In the genomic region with DNA sequence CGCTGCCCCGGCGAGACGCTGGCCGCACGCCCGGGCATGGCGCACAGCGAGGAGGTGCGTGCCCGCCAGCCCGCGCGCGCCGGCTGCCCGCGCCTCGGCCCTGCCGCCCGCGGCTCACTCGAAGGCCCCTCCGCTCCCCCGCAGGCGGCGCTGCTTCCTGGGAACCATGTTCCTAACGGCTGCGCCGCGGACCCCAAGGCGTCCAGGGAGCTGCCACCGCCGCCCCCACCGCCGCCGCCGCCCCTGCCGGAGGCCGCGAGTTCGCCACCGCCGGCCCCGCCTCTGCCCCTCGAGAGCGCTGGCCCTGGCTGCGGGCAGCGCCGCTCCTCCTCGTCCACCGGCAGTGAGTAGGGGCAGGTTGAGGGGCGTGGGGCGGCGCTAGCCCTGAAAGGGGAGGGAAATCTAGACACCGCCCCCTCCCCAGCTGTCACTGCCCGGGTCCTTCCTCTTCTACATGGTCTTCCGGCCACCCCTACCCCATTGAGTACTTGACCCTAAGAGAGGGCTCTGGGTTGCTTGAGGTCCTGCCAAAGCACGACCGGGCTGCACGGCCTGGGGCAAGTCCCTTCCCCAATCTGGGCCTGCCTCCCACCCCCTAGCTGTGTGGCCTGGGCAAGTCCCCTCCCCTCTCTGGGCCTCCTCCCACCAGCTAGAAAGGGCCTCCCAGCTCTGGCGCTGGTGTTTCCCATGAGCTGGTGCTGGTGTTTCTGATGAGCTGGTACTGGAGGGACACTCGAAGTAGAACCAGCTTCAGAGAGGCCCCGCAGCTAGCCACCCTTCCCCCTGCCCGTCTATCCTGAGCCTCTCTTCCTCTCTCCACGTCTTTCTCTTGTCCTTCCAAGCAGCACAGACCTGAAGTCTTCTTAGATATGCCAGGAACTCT, we compare ENCODE assay signal across 1 cellular context.
TF ChIP-seq lines count a peak whose summit lies in the region.

No MANE protein-coding gene starts in this region.

TF ChIP-seq in HepG2, 621 proteins besides CTCF, POLR2A, EP300 and RAD21 (continued from another document and continues in another):
- TF ChIP-seq, protein P1, sequence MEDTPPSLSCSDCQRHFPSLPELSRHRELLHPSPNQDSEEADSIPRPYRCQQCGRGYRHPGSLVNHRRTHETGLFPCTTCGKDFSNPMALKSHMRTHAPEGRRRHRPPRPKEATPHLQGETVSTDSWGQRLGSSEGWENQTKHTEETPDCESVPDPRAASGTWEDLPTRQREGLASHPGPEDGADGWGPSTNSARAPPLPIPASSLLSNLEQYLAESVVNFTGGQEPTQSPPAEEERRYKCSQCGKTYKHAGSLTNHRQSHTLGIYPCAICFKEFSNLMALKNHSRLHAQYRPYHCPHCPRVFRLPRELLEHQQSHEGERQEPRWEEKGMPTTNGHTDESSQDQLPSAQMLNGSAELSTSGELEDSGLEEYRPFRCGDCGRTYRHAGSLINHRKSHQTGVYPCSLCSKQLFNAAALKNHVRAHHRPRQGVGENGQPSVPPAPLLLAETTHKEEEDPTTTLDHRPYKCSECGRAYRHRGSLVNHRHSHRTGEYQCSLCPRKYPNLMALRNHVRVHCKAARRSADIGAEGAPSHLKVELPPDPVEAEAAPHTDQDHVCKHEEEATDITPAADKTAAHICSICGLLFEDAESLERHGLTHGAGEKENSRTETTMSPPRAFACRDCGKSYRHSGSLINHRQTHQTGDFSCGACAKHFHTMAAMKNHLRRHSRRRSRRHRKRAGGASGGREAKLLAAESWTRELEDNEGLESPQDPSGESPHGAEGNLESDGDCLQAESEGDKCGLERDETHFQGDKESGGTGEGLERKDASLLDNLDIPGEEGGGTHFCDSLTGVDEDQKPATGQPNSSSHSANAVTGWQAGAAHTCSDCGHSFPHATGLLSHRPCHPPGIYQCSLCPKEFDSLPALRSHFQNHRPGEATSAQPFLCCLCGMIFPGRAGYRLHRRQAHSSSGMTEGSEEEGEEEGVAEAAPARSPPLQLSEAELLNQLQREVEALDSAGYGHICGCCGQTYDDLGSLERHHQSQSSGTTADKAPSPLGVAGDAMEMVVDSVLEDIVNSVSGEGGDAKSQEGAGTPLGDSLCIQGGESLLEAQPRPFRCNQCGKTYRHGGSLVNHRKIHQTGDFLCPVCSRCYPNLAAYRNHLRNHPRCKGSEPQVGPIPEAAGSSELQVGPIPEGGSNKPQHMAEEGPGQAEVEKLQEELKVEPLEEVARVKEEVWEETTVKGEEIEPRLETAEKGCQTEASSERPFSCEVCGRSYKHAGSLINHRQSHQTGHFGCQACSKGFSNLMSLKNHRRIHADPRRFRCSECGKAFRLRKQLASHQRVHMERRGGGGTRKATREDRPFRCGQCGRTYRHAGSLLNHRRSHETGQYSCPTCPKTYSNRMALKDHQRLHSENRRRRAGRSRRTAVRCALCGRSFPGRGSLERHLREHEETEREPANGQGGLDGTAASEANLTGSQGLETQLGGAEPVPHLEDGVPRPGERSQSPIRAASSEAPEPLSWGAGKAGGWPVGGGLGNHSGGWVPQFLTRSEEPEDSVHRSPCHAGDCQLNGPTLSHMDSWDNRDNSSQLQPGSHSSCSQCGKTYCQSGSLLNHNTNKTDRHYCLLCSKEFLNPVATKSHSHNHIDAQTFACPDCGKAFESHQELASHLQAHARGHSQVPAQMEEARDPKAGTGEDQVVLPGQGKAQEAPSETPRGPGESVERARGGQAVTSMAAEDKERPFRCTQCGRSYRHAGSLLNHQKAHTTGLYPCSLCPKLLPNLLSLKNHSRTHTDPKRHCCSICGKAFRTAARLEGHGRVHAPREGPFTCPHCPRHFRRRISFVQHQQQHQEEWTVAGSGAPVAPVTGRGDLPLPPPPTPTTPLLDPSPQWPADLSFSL (CRISPR knock-in tag; IDR thresholded peaks at IDR 0.05): no peak
- TF ChIP-seq SMARCE1 (IDR thresholded peaks at IDR 0.05; ENCODE audit: borderline replicate concordance) (no peak), ZNF329 (CRISPR knock-in tag; IDR thresholded peaks at IDR 0.05; ENCODE audit: low read depth) (peak; percentile 33; the same call in 1 of the 2 replicates), RELA (CRISPR knock-in tag; IDR thresholded peaks at IDR 0.05) (no peak), ZNF382 (CRISPR knock-in tag; IDR thresholded peaks at IDR 0.05; ENCODE audit: borderline replicate concordance) (no peak), SATB2 (CRISPR knock-in tag; IDR thresholded peaks at IDR 0.05) (no peak), ZNF792 (CRISPR knock-in tag; IDR thresholded peaks at IDR 0.05) (no peak), ZNF607 (CRISPR knock-in tag; IDR thresholded peaks at IDR 0.05; ENCODE audit: borderline replicate concordance) (no peak), ZNF773 (CRISPR knock-in tag; IDR thresholded peaks at IDR 0.05; ENCODE audit: borderline replicate concordance) (no peak), FLYWCH1 (CRISPR knock-in tag; IDR thresholded peaks at IDR 0.05) (no peak), ATF1 (CRISPR knock-in tag; IDR thresholded peaks at IDR 0.05) (no peak), RAD51 (IDR thresholded peaks at IDR 0.05; ENCODE audit: borderline replicate concordance) (no peak), ARHGAP35 (CRISPR knock-in tag; IDR thresholded peaks at IDR 0.05; ENCODE audit: borderline replicate concordance) (no peak), ZNF33B (CRISPR knock-in tag; IDR thresholded peaks at IDR 0.05) (no peak), ZSCAN30 (CRISPR knock-in tag; IDR thresholded peaks at IDR 0.05) (no peak)
- TF ChIP-seq, protein P2, sequence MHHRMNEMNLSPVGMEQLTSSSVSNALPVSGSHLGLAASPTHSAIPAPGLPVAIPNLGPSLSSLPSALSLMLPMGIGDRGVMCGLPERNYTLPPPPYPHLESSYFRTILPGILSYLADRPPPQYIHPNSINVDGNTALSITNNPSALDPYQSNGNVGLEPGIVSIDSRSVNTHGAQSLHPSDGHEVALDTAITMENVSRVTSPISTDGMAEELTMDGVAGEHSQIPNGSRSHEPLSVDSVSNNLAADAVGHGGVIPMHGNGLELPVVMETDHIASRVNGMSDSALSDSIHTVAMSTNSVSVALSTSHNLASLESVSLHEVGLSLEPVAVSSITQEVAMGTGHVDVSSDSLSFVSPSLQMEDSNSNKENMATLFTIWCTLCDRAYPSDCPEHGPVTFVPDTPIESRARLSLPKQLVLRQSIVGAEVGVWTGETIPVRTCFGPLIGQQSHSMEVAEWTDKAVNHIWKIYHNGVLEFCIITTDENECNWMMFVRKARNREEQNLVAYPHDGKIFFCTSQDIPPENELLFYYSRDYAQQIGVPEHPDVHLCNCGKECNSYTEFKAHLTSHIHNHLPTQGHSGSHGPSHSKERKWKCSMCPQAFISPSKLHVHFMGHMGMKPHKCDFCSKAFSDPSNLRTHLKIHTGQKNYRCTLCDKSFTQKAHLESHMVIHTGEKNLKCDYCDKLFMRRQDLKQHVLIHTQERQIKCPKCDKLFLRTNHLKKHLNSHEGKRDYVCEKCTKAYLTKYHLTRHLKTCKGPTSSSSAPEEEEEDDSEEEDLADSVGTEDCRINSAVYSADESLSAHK (CRISPR knock-in tag; IDR thresholded peaks at IDR 0.05; ENCODE audit: borderline replicate concordance): no peak
- TF ChIP-seq, protein P3, sequence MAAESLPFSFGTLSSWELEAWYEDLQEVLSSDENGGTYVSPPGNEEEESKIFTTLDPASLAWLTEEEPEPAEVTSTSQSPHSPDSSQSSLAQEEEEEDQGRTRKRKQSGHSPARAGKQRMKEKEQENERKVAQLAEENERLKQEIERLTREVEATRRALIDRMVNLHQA (CRISPR knock-in tag; IDR thresholded peaks at IDR 0.05): no peak
- TF ChIP-seq, protein P4, sequence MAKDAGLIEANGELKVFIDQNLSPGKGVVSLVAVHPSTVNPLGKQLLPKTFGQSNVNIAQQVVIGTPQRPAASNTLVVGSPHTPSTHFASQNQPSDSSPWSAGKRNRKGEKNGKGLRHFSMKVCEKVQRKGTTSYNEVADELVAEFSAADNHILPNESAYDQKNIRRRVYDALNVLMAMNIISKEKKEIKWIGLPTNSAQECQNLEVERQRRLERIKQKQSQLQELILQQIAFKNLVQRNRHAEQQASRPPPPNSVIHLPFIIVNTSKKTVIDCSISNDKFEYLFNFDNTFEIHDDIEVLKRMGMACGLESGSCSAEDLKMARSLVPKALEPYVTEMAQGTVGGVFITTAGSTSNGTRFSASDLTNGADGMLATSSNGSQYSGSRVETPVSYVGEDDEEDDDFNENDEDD (CRISPR knock-in tag; IDR thresholded peaks at IDR 0.05; ENCODE audit: borderline replicate concordance): no peak
- TF ChIP-seq, protein P5, sequence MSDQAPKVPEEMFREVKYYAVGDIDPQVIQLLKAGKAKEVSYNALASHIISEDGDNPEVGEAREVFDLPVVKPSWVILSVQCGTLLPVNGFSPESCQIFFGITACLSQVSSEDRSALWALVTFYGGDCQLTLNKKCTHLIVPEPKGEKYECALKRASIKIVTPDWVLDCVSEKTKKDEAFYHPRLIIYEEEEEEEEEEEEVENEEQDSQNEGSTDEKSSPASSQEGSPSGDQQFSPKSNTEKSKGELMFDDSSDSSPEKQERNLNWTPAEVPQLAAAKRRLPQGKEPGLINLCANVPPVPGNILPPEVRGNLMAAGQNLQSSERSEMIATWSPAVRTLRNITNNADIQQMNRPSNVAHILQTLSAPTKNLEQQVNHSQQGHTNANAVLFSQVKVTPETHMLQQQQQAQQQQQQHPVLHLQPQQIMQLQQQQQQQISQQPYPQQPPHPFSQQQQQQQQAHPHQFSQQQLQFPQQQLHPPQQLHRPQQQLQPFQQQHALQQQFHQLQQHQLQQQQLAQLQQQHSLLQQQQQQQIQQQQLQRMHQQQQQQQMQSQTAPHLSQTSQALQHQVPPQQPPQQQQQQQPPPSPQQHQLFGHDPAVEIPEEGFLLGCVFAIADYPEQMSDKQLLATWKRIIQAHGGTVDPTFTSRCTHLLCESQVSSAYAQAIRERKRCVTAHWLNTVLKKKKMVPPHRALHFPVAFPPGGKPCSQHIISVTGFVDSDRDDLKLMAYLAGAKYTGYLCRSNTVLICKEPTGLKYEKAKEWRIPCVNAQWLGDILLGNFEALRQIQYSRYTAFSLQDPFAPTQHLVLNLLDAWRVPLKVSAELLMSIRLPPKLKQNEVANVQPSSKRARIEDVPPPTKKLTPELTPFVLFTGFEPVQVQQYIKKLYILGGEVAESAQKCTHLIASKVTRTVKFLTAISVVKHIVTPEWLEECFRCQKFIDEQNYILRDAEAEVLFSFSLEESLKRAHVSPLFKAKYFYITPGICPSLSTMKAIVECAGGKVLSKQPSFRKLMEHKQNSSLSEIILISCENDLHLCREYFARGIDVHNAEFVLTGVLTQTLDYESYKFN (CRISPR knock-in tag; conservative IDR thresholded peaks at IDR 0.05): no peak
- TF ChIP-seq, protein P6, sequence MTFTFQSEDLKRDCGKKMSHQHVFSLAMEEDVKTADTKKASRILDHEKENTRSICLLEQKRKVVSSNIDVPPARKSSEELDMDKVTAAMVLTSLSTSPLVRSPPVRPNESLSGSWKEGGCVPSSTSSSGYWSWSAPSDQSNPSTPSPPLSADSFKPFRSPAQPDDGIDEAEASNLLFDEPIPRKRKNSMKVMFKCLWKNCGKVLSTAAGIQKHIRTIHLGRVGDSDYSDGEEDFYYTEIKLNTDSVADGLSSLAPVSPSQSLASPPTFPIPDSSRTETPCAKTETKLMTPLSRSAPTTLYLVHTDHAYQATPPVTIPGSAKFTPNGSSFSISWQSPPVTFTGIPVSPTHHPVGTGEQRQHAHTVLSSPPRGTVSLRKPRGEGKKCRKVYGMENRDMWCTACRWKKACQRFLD (CRISPR knock-in tag; IDR thresholded peaks at IDR 0.05; ENCODE audit: borderline replicate concordance): no peak
- TF ChIP-seq, protein P7, sequence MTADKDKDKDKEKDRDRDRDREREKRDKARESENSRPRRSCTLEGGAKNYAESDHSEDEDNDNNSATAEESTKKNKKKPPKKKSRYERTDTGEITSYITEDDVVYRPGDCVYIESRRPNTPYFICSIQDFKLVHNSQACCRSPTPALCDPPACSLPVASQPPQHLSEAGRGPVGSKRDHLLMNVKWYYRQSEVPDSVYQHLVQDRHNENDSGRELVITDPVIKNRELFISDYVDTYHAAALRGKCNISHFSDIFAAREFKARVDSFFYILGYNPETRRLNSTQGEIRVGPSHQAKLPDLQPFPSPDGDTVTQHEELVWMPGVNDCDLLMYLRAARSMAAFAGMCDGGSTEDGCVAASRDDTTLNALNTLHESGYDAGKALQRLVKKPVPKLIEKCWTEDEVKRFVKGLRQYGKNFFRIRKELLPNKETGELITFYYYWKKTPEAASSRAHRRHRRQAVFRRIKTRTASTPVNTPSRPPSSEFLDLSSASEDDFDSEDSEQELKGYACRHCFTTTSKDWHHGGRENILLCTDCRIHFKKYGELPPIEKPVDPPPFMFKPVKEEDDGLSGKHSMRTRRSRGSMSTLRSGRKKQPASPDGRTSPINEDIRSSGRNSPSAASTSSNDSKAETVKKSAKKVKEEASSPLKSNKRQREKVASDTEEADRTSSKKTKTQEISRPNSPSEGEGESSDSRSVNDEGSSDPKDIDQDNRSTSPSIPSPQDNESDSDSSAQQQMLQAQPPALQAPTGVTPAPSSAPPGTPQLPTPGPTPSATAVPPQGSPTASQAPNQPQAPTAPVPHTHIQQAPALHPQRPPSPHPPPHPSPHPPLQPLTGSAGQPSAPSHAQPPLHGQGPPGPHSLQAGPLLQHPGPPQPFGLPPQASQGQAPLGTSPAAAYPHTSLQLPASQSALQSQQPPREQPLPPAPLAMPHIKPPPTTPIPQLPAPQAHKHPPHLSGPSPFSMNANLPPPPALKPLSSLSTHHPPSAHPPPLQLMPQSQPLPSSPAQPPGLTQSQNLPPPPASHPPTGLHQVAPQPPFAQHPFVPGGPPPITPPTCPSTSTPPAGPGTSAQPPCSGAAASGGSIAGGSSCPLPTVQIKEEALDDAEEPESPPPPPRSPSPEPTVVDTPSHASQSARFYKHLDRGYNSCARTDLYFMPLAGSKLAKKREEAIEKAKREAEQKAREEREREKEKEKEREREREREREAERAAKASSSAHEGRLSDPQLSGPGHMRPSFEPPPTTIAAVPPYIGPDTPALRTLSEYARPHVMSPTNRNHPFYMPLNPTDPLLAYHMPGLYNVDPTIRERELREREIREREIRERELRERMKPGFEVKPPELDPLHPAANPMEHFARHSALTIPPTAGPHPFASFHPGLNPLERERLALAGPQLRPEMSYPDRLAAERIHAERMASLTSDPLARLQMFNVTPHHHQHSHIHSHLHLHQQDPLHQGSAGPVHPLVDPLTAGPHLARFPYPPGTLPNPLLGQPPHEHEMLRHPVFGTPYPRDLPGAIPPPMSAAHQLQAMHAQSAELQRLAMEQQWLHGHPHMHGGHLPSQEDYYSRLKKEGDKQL (CRISPR knock-in tag; IDR thresholded peaks at IDR 0.05; ENCODE audit: low read depth): no peak
- TF ChIP-seq, protein P8, sequence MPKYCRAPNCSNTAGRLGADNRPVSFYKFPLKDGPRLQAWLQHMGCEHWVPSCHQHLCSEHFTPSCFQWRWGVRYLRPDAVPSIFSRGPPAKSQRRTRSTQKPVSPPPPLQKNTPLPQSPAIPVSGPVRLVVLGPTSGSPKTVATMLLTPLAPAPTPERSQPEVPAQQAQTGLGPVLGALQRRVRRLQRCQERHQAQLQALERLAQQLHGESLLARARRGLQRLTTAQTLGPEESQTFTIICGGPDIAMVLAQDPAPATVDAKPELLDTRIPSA (CRISPR knock-in tag; IDR thresholded peaks at IDR 0.05; ENCODE audit: borderline replicate concordance): no peak
- TF ChIP-seq, protein P9, sequence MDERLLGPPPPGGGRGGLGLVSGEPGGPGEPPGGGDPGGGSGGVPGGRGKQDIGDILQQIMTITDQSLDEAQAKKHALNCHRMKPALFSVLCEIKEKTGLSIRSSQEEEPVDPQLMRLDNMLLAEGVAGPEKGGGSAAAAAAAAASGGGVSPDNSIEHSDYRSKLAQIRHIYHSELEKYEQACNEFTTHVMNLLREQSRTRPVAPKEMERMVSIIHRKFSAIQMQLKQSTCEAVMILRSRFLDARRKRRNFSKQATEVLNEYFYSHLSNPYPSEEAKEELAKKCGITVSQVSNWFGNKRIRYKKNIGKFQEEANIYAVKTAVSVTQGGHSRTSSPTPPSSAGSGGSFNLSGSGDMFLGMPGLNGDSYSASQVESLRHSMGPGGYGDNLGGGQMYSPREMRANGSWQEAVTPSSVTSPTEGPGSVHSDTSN (CRISPR knock-in tag; IDR thresholded peaks at IDR 0.05): no peak
- TF ChIP-seq, protein P10, sequence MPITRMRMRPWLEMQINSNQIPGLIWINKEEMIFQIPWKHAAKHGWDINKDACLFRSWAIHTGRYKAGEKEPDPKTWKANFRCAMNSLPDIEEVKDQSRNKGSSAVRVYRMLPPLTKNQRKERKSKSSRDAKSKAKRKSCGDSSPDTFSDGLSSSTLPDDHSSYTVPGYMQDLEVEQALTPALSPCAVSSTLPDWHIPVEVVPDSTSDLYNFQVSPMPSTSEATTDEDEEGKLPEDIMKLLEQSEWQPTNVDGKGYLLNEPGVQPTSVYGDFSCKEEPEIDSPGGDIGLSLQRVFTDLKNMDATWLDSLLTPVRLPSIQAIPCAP (CRISPR knock-in tag; IDR thresholded peaks at IDR 0.05; ENCODE audit: low read depth): no peak
